ENCODE assay signal across 8 cellular contexts in genomic region chr2:101002562-101003277, GRCh38. TPM values are rescaled to one million over a fixed set of nuclear protein-coding genes. Genes with fewer than 3 reads are reported as not detected.
DNase-seq lines count a peak whose midpoint lies in the region; ATAC-seq and TF ChIP-seq lines count a peak whose summit lies in the region.

No MANE protein-coding gene starts in this region.

- peaks cover 48% of the 10 kb centered on the region for H4K20me1 ChIP-seq in neural progenitor cell (ENCODE audit: low read depth)

- DNase-seq in activated CD8-positive, alpha-beta memory T cell treated with anti-CD3 and anti-CD28 coated beads, Interleukin-2, amount 10 ng/mL, durations not matched to agents 7 days and 5 days: peak; percentile 51
- DNase-seq in activated CD8-positive, alpha-beta memory T cell treated with anti-CD3 and anti-CD28 coated beads, Interleukin-2, amount 50 U/mL, for 48 hours: no peak
- DNase-seq in SJCRH30: peak in 1 of 2 experiments; percentile 52
- DNase-seq in epithelial cell of prostate (ENCODE audit: low read depth, low spot score): no peak
- DNase-seq in neural progenitor cell (ENCODE audit: low spot score): peak; percentile 16
- no peak for DNase-seq in NCI-H2227 treated with DMSO at 0.1 percent for 48 hours (lab: John Stamatoyannopoulos, UW)
- DNase-seq in cortex of kidney (lab: John Stamatoyannopoulos, UW): no peak

- H3K4me3 Mint-ChIP-seq in activated CD8-positive, alpha-beta memory T cell treated with anti-CD3 and anti-CD28 coated beads, Interleukin-2, amount 10 ng/mL, durations not matched to agents 7 days and 5 days: peak overlapping the region; percentile 97
- peak overlapping the region; percentile 96 for H3K4me3 Mint-ChIP-seq in neural progenitor cell

- H3K4me3 ChIP-seq in SJCRH30 (peak overlapping the region; percentile 86), neural progenitor cell (peak overlapping the region; percentile 81)

- no peak for ATAC-seq in activated CD8-positive, alpha-beta memory T cell treated with anti-CD3 and anti-CD28 coated beads, Interleukin-2, amount 10 ng/mL, durations not matched to agents 7 days and 5 days
- ATAC-seq in HG03175 (IDR thresholded peaks at IDR 0.05; ENCODE audit: unreplicated experiment): no peak

- peak overlapping the region; percentile 95 for H3K9ac ChIP-seq in neural progenitor cell

- H3K9me3 ChIP-seq in SJCRH30 (replicated peaks) (0 out of 2 replicates have a peak, but pooled peaks cover 2% of the 10 kb centered on the region), neural progenitor cell (ENCODE audit: low read depth) (no peaks in the 10 kb centered on the region)

- H3K4me1 Mint-ChIP-seq in activated CD8-positive, alpha-beta memory T cell treated with anti-CD3 and anti-CD28 coated beads, Interleukin-2, amount 10 ng/mL, durations not matched to agents 7 days and 5 days: peaks cover 47% of the 10 kb centered on the region
- H3K4me1 Mint-ChIP-seq in neural progenitor cell: peaks cover 28% of the 10 kb centered on the region

- peaks cover 55% of the 10 kb centered on the region for H3K36me3 Mint-ChIP-seq in activated CD8-positive, alpha-beta memory T cell treated with anti-CD3 and anti-CD28 coated beads, Interleukin-2, amount 10 ng/mL, durations not matched to agents 7 days and 5 days
- peaks cover 40% of the 10 kb centered on the region for H3K36me3 Mint-ChIP-seq in neural progenitor cell

- H3K4me1 ChIP-seq in SJCRH30 (peaks cover 7% of the 10 kb centered on the region), neural progenitor cell (peaks cover 11% of the 10 kb centered on the region)

- peak overlapping the region; percentile 94 for H3K27ac Mint-ChIP-seq in activated CD8-positive, alpha-beta memory T cell treated with anti-CD3 and anti-CD28 coated beads, Interleukin-2, amount 10 ng/mL, durations not matched to agents 7 days and 5 days
- peak overlapping the region; percentile 68 for H3K27ac Mint-ChIP-seq in neural progenitor cell

- H3K27me3 Mint-ChIP-seq in activated CD8-positive, alpha-beta memory T cell treated with anti-CD3 and anti-CD28 coated beads, Interleukin-2, amount 10 ng/mL, durations not matched to agents 7 days and 5 days: no peaks in the 10 kb centered on the region
- H3K27me3 Mint-ChIP-seq in neural progenitor cell (ENCODE audit: insufficient read depth, low read depth): peaks cover 4% of the 10 kb centered on the region

- H2AFZ ChIP-seq in neural progenitor cell (replicated peaks): peak overlapping the region; percentile 67

- no peaks in the 10 kb centered on the region for H3K9me3 Mint-ChIP-seq in activated CD8-positive, alpha-beta memory T cell treated with anti-CD3 and anti-CD28 coated beads, Interleukin-2, amount 10 ng/mL, durations not matched to agents 7 days and 5 days (ENCODE audit: low read depth)
- peaks cover 6% of the 10 kb centered on the region for H3K9me3 Mint-ChIP-seq in neural progenitor cell

- H3K4me2 ChIP-seq in neural progenitor cell: peak overlapping the region; percentile 91

- H3K79me2 ChIP-seq in neural progenitor cell (ENCODE audit: low read depth): peaks cover 52% of the 10 kb centered on the region

- peaks cover 4% of the 10 kb centered on the region for H3K27me3 ChIP-seq in SJCRH30
- H3K27me3 ChIP-seq in neural progenitor cell: peaks cover 8% of the 10 kb centered on the region

- CTCF ChIA-PET in activated CD8-positive, alpha-beta memory T cell treated with anti-CD3 and anti-CD28 coated beads, Interleukin-2, amount 10 ng/mL, durations not matched to agents 7 days and 5 days (lab: Charles Lee): interaction anchor here (0.7 to 3.6 kb wide), 9 partner anchors 10 to 440 kb away, joined by 3 to 24 read pairs (median 3); partner anchors contain the start of genes PDCL3 and RNF149

- H3K27ac ChIP-seq in SJCRH30 (peak overlapping the region; percentile 88), epithelial cell of prostate (peak overlapping the region; percentile 83), neural progenitor cell (peak overlapping the region; percentile 69)

- H3F3A ChIP-seq in neural progenitor cell (ENCODE audit: low read depth): peaks cover 51% of the 10 kb centered on the region

- peaks cover 54% of the 10 kb centered on the region for H3K36me3 ChIP-seq in SJCRH30
- peaks cover 38% of the 10 kb centered on the region for H3K36me3 ChIP-seq in neural progenitor cell

- no peak for TF ChIP-seq CTCF in neural progenitor cell (IDR thresholded peaks at IDR 0.05)

RNA-seq across cellular contexts. Expression of gene RPL31, which starts 0.6 kb away (rescaled TPM):
- total RNA-seq in activated CD8-positive, alpha-beta memory T cell treated with anti-CD3 and anti-CD28 coated beads, Interleukin-2, amount 10 ng/mL, durations not matched to agents 7 days and 5 days: 1,000 to 10,000 TPM; 1,012 to 1,324 TPM
- total RNA-seq in SJCRH30 (2014; rRNA removed; shearing (Covaris generic)): 2,488 and 2,572 TPM in 2 replicates
- 2,151 and 2,596 TPM in 2 replicates for total RNA-seq in neural progenitor cell (ENCODE audit: low replicate concordance)

Comparison
In these comparisons a context has a peak if more than half of its experiments do, and no peak if none do; other contexts are left out.
1. DNase-seq: peak in activated CD8-positive, alpha-beta memory T cell treated with anti-CD3 and anti-CD28 coated beads, Interleukin-2, amount 10 ng/mL, durations not matched to agents 7 days and 5 days (single experiment) and neural progenitor cell (single experiment); none in activated CD8-positive, alpha-beta memory T cell treated with anti-CD3 and anti-CD28 coated beads, Interleukin-2, amount 50 U/mL, for 48 hours (single experiment), epithelial cell of prostate (single experiment), NCI-H2227 treated with DMSO at 0.1 percent for 48 hours (single experiment) and cortex of kidney (single experiment).
2. Peak in every context shown above with its lines, with median percentiles within 50 percentile points of each other: H3K27ac ChIP-seq.